35 cellular contexts compared by ENCODE assay signal in genomic region chr12:20716985-20717384, GRCh38. TPM values are rescaled to one million over a fixed set of nuclear protein-coding genes. Genes with fewer than 3 reads are reported as not detected.
"Had no signal": no experiment of that assay in that cellular context is flagged by ENCODE, and none has a peak within 500 bp of the region (broad histone marks: within the 10 kb centered on the region; RNA-seq: fewer than 3 reads in every experiment).

No MANE protein-coding gene starts in this region.

- H3K9me3 Mint-ChIP-seq: activated CD4-positive, alpha-beta T cell treated with anti-CD3 and anti-CD28 coated beads, Interleukin-2, amount 10 ng/mL, durations not matched to agents 24 days and 14 days; activated CD8-positive, alpha-beta T cell treated with anti-CD3 and anti-CD28 coated beads for 36 hours; activated T-cell treated with anti-CD3 and anti-CD28 coated beads, Interleukin-2, amount 50 U/mL, for 72 hours had no signal

- H3K4me1 Mint-ChIP-seq: activated CD4-positive, alpha-beta T cell treated with anti-CD3 and anti-CD28 coated beads, Interleukin-2, amount 10 ng/mL, durations not matched to agents 24 days and 14 days; activated naive CD8-positive, alpha-beta T cell treated with anti-CD3 and anti-CD28 coated beads, Interleukin-2, amount 10 ng/mL, durations not matched to agents 7 days and 5 days; activated T-helper 17 cell treated with anti-CD3 and anti-CD28 coated beads, Interleukin-2, amount 50 U/mL, for 72 hours; central memory CD8-positive, alpha-beta T cell had no signal

- H3K4me2 ChIP-seq: PC-9 had no signal

- H3K36me3 Mint-ChIP-seq: activated naive CD8-positive, alpha-beta T cell treated with anti-CD3 and anti-CD28 coated beads, Interleukin-2, amount 10 ng/mL, durations not matched to agents 7 days and 5 days had no signal

- H2AFZ ChIP-seq: PC-9 had no signal

- DNase-seq: activated CD4-positive, alpha-beta T cell treated with anti-CD3 and anti-CD28 coated beads, Interleukin-2, amount 10 ng/mL, durations not matched to agents 24 days and 14 days; activated CD4-positive, alpha-beta T cell treated with anti-CD3 and anti-CD28 coated beads, Interleukin-2, amount 50 U/mL, for 4 hours; activated CD8-positive, alpha-beta T cell treated with anti-CD3 and anti-CD28 coated beads for 36 hours; activated effector memory CD4-positive, alpha-beta T cell treated with anti-CD3 and anti-CD28 coated beads, Interleukin-2, amount 50 U/mL, for 16 hours; activated naive CD4-positive, alpha-beta T cell; activated naive CD4-positive, alpha-beta T cell treated with anti-CD3 and anti-CD28 coated beads, Interleukin-2, amount 50 U/mL, for 16 hours; activated naive CD8-positive, alpha-beta T cell treated with anti-CD3 and anti-CD28 coated beads, Interleukin-2, amount 10 ng/mL, durations not matched to agents 7 days and 5 days; activated T-cell treated with anti-CD3 and anti-CD28 coated beads, Interleukin-2, amount 50 U/mL, for 1 hour; activated T-cell treated with anti-CD3 and anti-CD28 coated beads, Interleukin-2, amount 50 U/mL, for 72 hours; amygdala; Karpas-422; KBM-7; MG63; MV-4-11; NCI-H1092; NCI-H1436 treated with DMSO at 0.1 percent for 48 hours; NCI-H187 treated with DMSO at 0.1 percent for 48 hours; NCI-H2171 treated with DMSO at 0.1 percent for 48 hours; NCI-H2227 treated with DMSO at 0.1 percent for 48 hours; NCI-H446; NCI-H510A treated with DMSO at 0.1 percent for 48 hours; NCI-H526 treated with DMSO at 0.1 percent for 48 hours; NCI-H82; NK-92 treated with Interleukin-12 subunit alpha and Interleukin-12 subunit beta, amount 100 ng/mL, for 24 hours; PC-9; T1000 had no signal

- H3K27ac Mint-ChIP-seq: activated CD4-positive, alpha-beta T cell treated with anti-CD3 and anti-CD28 coated beads, Interleukin-2, amount 10 ng/mL, durations not matched to agents 24 days and 14 days; activated CD8-positive, alpha-beta T cell treated with anti-CD3 and anti-CD28 coated beads for 36 hours; activated naive CD8-positive, alpha-beta T cell treated with anti-CD3 and anti-CD28 coated beads, Interleukin-2, amount 10 ng/mL, durations not matched to agents 7 days and 5 days; activated T-cell treated with anti-CD3 and anti-CD28 coated beads, Interleukin-2, amount 50 U/mL, for 72 hours; activated T-helper 17 cell treated with anti-CD3 and anti-CD28 coated beads, Interleukin-2, amount 50 U/mL, for 72 hours had no signal

- H3K27me3 ChIP-seq: ascending aorta, cardiac muscle cell, MG63 had no signal

- H3K27ac ChIP-seq: ascending aorta, cardiac muscle cell, PC-9, RWPE1 had no signal

- ATAC-seq: activated CD8-positive, alpha-beta T cell treated with anti-CD3 and anti-CD28 coated beads for 36 hours; activated T-cell treated with anti-CD3 and anti-CD28 coated beads, Interleukin-2, amount 50 U/mL, for 72 hours; activated T-helper 17 cell treated with anti-CD3 and anti-CD28 coated beads, Interleukin-2, amount 50 U/mL, for 72 hours; Right ventricle myocardium inferior had no signal

- H3K36me3 ChIP-seq: ascending aorta, cardiac muscle cell, MG63 had no signal

- H3K4me1 ChIP-seq: ascending aorta had no signal

- H3K27me3 Mint-ChIP-seq: activated CD4-positive, alpha-beta T cell treated with anti-CD3 and anti-CD28 coated beads, Interleukin-2, amount 10 ng/mL, durations not matched to agents 24 days and 14 days; activated CD8-positive, alpha-beta T cell treated with anti-CD3 and anti-CD28 coated beads for 36 hours; activated naive CD8-positive, alpha-beta T cell treated with anti-CD3 and anti-CD28 coated beads, Interleukin-2, amount 10 ng/mL, durations not matched to agents 7 days and 5 days; central memory CD8-positive, alpha-beta T cell had no signal

- H3K4me3 ChIP-seq: ascending aorta, cardiac muscle cell, MG63, PC-9 had no signal

- H3K4me3 Mint-ChIP-seq: activated CD4-positive, alpha-beta T cell treated with anti-CD3 and anti-CD28 coated beads, Interleukin-2, amount 10 ng/mL, durations not matched to agents 24 days and 14 days; activated CD8-positive, alpha-beta T cell treated with anti-CD3 and anti-CD28 coated beads for 36 hours; activated naive CD8-positive, alpha-beta T cell treated with anti-CD3 and anti-CD28 coated beads, Interleukin-2, amount 10 ng/mL, durations not matched to agents 7 days and 5 days; activated T-cell treated with anti-CD3 and anti-CD28 coated beads, Interleukin-2, amount 50 U/mL, for 72 hours; activated T-helper 17 cell treated with anti-CD3 and anti-CD28 coated beads, Interleukin-2, amount 50 U/mL, for 72 hours; central memory CD8-positive, alpha-beta T cell had no signal

- H3K9me3 ChIP-seq: ascending aorta, MG63 had no signal

RNA-seq across cellular contexts. Expression of gene SLCO1C1, which starts 21.9 kb away (rescaled TPM):
- total RNA-seq: activated CD4-positive, alpha-beta T cell treated with anti-CD3 and anti-CD28 coated beads, Interleukin-2, amount 10 ng/mL, durations not matched to agents 24 days and 14 days; activated CD8-positive, alpha-beta memory T cell treated with anti-CD3 and anti-CD28 coated beads for 36 hours; activated CD8-positive, alpha-beta T cell treated with anti-CD3 and anti-CD28 coated beads for 36 hours; activated naive CD8-positive, alpha-beta T cell treated with anti-CD3 and anti-CD28 coated beads, Interleukin-2, amount 10 ng/mL, durations not matched to agents 7 days and 5 days; activated T-cell treated with anti-CD3 and anti-CD28 coated beads, Interleukin-2, amount 50 U/mL, for 72 hours; activated T-helper 17 cell treated with anti-CD3 and anti-CD28 coated beads, Interleukin-2, amount 50 U/mL, for 72 hours; ascending aorta; cardiac muscle cell; PC-9; T-helper 1 cell treated with Interleukin-12 subunit alpha and Interleukin-12 subunit beta and Interleukin-4 antibody, amounts not matched to agents 30 ng/mL and 1 ng/mL, for 36 hours; T-helper 2 cell treated with Interferon-gamma antibody and Interleukin-4, amounts not matched to agents 100 ng/mL and 5 ng/mL, for 36 hours had no signal
